ENCODE assay signal across 8 cellular contexts in genomic region chr17:1649116-1649843, GRCh38. TPM values are rescaled to one million over a fixed set of nuclear protein-coding genes. Genes with fewer than 3 reads are reported as not detected.
A peak's percentile ranks its signal among the peaks of the same experiment; 100 is the strongest.
DNase-seq lines count a peak whose midpoint lies in the region; ATAC-seq, FAIRE-seq and TF ChIP-seq lines count a peak whose summit lies in the region.

No MANE protein-coding gene starts in this region.

- H3K27me3 ChIP-seq in esophagus (ENCODE audit: control insufficient read depth in 1 of 2, insufficient read depth in 2 of 2, low read length in 2 of 2) = no peaks in the 10 kb centered on the region

- H3K36me3 Mint-ChIP-seq in stimulated activated effector memory CD8-positive, alpha-beta T cell treated with anti-CD3 and anti-CD28 coated beads, Interleukin-12 subunit alpha, Interleukin-12 subunit beta, amount 100 ng/mL, for 72 hours = peaks cover 49% of the 10 kb centered on the region

- peaks cover 36% of the 10 kb centered on the region for H3K4me1 Mint-ChIP-seq in stimulated activated effector memory CD8-positive, alpha-beta T cell treated with anti-CD3 and anti-CD28 coated beads, Interleukin-12 subunit alpha, Interleukin-12 subunit beta, amount 100 ng/mL, for 72 hours

- peaks cover 29% of the 10 kb centered on the region for H3K4me1 ChIP-seq in A549
- peaks cover 4 to 20% of the 10 kb centered on the region in 2 donors for H3K4me1 ChIP-seq in esophagus (ENCODE audit: control insufficient read depth in 2 of 2, insufficient read depth in 2 of 2, low read length in 1 of 2)

- peak overlapping the region; percentile 52 for H3K27ac Mint-ChIP-seq in stimulated activated effector memory CD8-positive, alpha-beta T cell treated with anti-CD3 and anti-CD28 coated beads, Interleukin-12 subunit alpha, Interleukin-12 subunit beta, amount 100 ng/mL, for 72 hours

- H3K4me2 ChIP-seq in A549 = peak overlapping the region; percentile 83

- no peak; the same call in 2 of the 3 replicates for TF ChIP-seq CTCF in A549 (IDR thresholded peaks at IDR 0.05)

- no peaks in the 10 kb centered on the region for H3K9me3 ChIP-seq in A549
- no peaks in the 10 kb centered on the region for H3K9me3 ChIP-seq in esophagus (ENCODE audit: control insufficient read depth in 2 of 2, insufficient read depth in 1 of 2, low read depth in 1 of 2, low read length in 1 of 2)

- CTCF ChIA-PET in A549 (lab: Yijun Ruan, JAX) = interaction anchor here (0.5 to 11.7 kb wide), 47 partner anchors 9 to 451 kb away, joined by 3 to 204 read pairs (median 6); partner anchors contain the start of genes INPP5K, PITPNA, PRPF8 and RTN4RL1

- peaks cover 24 to 31% of the 10 kb centered on the region in 2 donors for H3K36me3 ChIP-seq in esophagus (ENCODE audit: control insufficient read depth in 2 of 2, insufficient read depth in 2 of 2, low read length in 1 of 2)

- ATAC-seq in A549 (peak; percentile 61 to 74), HG03066 (IDR thresholded peaks at IDR 0.05; ENCODE audit: low read depth, unreplicated experiment) (peak; percentile 48)
- ATAC-seq in stimulated activated effector memory CD8-positive, alpha-beta T cell treated with anti-CD3 and anti-CD28 coated beads, Interleukin-12 subunit alpha, Interleukin-12 subunit beta, amount 100 ng/mL, for 72 hours = peak; percentile 84

- no peak for TF ChIP-seq RAD21 in A549 (conservative IDR thresholded peaks at IDR 0.05 in 1 of 2, IDR thresholded peaks at IDR 0.05 in 1 of 2)

- H3K27ac ChIP-seq in A549 (peak overlapping the region; percentile 71 to 87), esophagus (ENCODE audit: low read depth in 2 of 2, low read length in 1 of 2) (peak overlapping the region; percentile 99 to 100)

- TF ChIP-seq POLR2A in A549 (IDR thresholded peaks at IDR 0.05; ENCODE audit: low read length) (peak; percentile 85), GM18526 (IDR thresholded peaks at IDR 0.05; ENCODE audit: extremely low read depth, insufficient read length) (peak; percentile 33)

- POLR2A ChIA-PET in A549 (lab: Yijun Ruan, JAX) = interaction anchor here (0.6 to 3.4 kb wide), 23 partner anchors 9 to 768 kb away, joined by 3 to 43 read pairs (median 7); partner anchors contain the start of genes INPP5K, SLC43A2 and WDR81

- TF ChIP-seq EP300 in A549 (IDR thresholded peaks at IDR 0.05) = no peak

- DNase-seq in A549 (ENCODE audit: low read depth in 1 of 2, low spot score in 1 of 2) = peak; percentile 78 to 82
- DNase-seq in NCI-H748 treated with DMSO at 0.1 percent for 48 hours (lab: John Stamatoyannopoulos, UW) = peak; percentile 23
- DNase-seq in activated T-cell treated with anti-CD3 and anti-CD28 coated beads for 24 hours (ENCODE audit: low read depth) = peak; percentile 72
- peak; percentile 93 for DNase-seq in myocyte (ENCODE audit: low read depth)
- DNase-seq in stimulated activated effector memory CD8-positive, alpha-beta T cell treated with anti-CD3 and anti-CD28 coated beads, Interleukin-12 subunit alpha, Interleukin-12 subunit beta, amount 100 ng/mL, for 72 hours (ENCODE audit: low spot score in 2 of 2) = peak; percentile 79 to 91

- no peaks in the 10 kb centered on the region for H3K9me3 Mint-ChIP-seq in stimulated activated effector memory CD8-positive, alpha-beta T cell treated with anti-CD3 and anti-CD28 coated beads, Interleukin-12 subunit alpha, Interleukin-12 subunit beta, amount 100 ng/mL, for 72 hours

- FAIRE-seq in A549 (lab: Jason Lieb, UNC) = no peak

- H3K4me3 Mint-ChIP-seq in stimulated activated effector memory CD8-positive, alpha-beta T cell treated with anti-CD3 and anti-CD28 coated beads, Interleukin-12 subunit alpha, Interleukin-12 subunit beta, amount 100 ng/mL, for 72 hours = peak overlapping the region; percentile 62

- WGBS in A549 (ENCODE audit: missing lambda C conversion rate) = 0% methylated on average over 16 of the region's 88 CpGs
- 1% methylated on average over 51 to 88 of the region's 88 CpGs for WGBS in esophagus, 2 donors

- H3K4me3 ChIP-seq in A549 (peak overlapping the region; percentile 54), esophagus (ENCODE audit: low read depth in 1 of 2, low read length in 2 of 2) (peak overlapping the region; percentile 57 to 68)

TF ChIP-seq in A549, 52 proteins besides CTCF, POLR2A, EP300 and RAD21:
- TF ChIP-seq JUN (IDR thresholded peaks at IDR 0.05) = peak; percentile 51 to 79; a peak in 4 of 5 replicates
- peak; percentile 89; the same call in 1 of the 2 replicates for TF ChIP-seq RNF2 (IDR thresholded peaks at IDR 0.05; ENCODE audit: borderline replicate concordance, low read depth)
- peak; percentile 14 for TF ChIP-seq MAX (IDR thresholded peaks at IDR 0.05)
- TF ChIP-seq FOXS1 (CRISPR knock-in tag; IDR thresholded peaks at IDR 0.05) = no peak
- TF ChIP-seq REST (IDR thresholded peaks at IDR 0.05) = no peak
- TF ChIP-seq BHLHE40 (IDR thresholded peaks at IDR 0.05; ENCODE audit: low read depth, low read length) = no peak
- TF ChIP-seq FOSL2 (IDR thresholded peaks at IDR 0.05) = no peak
- TF ChIP-seq FOSL2 (CRISPR knock-in tag; IDR thresholded peaks at IDR 0.05) = peak; percentile 91
- TF ChIP-seq PHF8 (IDR thresholded peaks at IDR 0.05; ENCODE audit: borderline replicate concordance, low read depth) = peak; percentile 69; the same call in 1 of the 2 replicates
- TF ChIP-seq FOSB (CRISPR knock-in tag; IDR thresholded peaks at IDR 0.05) = 0 out of 2 replicates have a peak, but pooled peaks have one; percentile 49

RNA-seq across cellular contexts. Expression of gene RILP, which starts 0.4 kb away (rescaled TPM):
- polyA plus RNA-seq in A549 (2011; rRNA removed) (6.4 and 8.2 TPM in 2 replicates), A549 (2017; fragmentation: RNase III; extraction: RNeasy Plus Mini Kit Qiagen cat#74134 plus additional on column Dnase treatment) (6.5 to 6.8 TPM (median 6.6 TPM) in 3 replicates), esophagus (1 to 10 TPM; 4.6 to 6.0 TPM)
- polyA plus RNA-seq in A549 (2012; cell fraction: cytosol; rRNA removed) = 11.6 and 13.2 TPM in 2 replicates
- 8.9 and 11.0 TPM in 2 replicates for polyA plus RNA-seq in A549 (2012; cell fraction: nucleus; rRNA removed)
- 3.8 and 4.1 TPM in 2 replicates for polyA minus RNA-seq in A549 (2011; rRNA and poly(A)+ RNA removed)
- total RNA-seq in myocyte = 11.0 and 20.1 TPM in 2 replicates
- 6.3 TPM for polyA plus RNA-seq in myocyte (2012)

RNA-seq across cellular contexts. Expression of gene SCARF1, which starts 3.7 kb away (rescaled TPM):
- polyA plus RNA-seq in A549 (2011; rRNA removed) (0.09 TPM in 2 replicates), A549 (2017; fragmentation: RNase III; extraction: RNeasy Plus Mini Kit Qiagen cat#74134 plus additional on column Dnase treatment) (0.21 to 0.30 TPM (median 0.30 TPM) in 3 replicates), esophagus (1 to 10 TPM; 2.8 TPM)
- polyA plus RNA-seq in A549 (2012; cell fraction: cytosol; rRNA removed) = 0.11 and 0.14 TPM in 2 replicates
- 0.49 and 0.92 TPM in 2 replicates for polyA plus RNA-seq in A549 (2012; cell fraction: nucleus; rRNA removed)
- polyA minus RNA-seq in A549 (2011; rRNA and poly(A)+ RNA removed) = 0.15 TPM in 1 of 2 replicates, not detected in the other
- total RNA-seq in myocyte = 0.05 and 0.19 TPM in 2 replicates
- polyA plus RNA-seq in myocyte (2012) = 0.26 TPM

RNA-seq across cellular contexts. Expression of gene SLC43A2, which starts 20.6 kb away (rescaled TPM):
- 6.0 and 7.0 TPM in 2 replicates for polyA plus RNA-seq in A549 (2011; rRNA removed)
- 7.6 and 11.8 TPM in 2 replicates for polyA plus RNA-seq in A549 (2012; cell fraction: cytosol; rRNA removed)
- polyA plus RNA-seq in A549 (2012; cell fraction: nucleus; rRNA removed) = 16.4 and 24.1 TPM in 2 replicates
- polyA plus RNA-seq in A549 (2017; fragmentation: RNase III; extraction: RNeasy Plus Mini Kit Qiagen cat#74134 plus additional on column Dnase treatment) = 3.5 to 6.0 TPM (median 5.3 TPM) in 3 replicates
- polyA minus RNA-seq in A549 (2011; rRNA and poly(A)+ RNA removed) = 15.3 and 15.9 TPM in 2 replicates
- 1 to 10 TPM; 2.1 to 2.2 TPM for polyA plus RNA-seq in esophagus
- 13.9 and 15.6 TPM in 2 replicates for total RNA-seq in myocyte
- polyA plus RNA-seq in myocyte (2012) = 8.8 TPM

RNA-seq across cellular contexts. Expression of gene PRPF8, which starts 35.4 kb away (rescaled TPM):
- polyA plus RNA-seq in A549 (2011; rRNA removed) (263 and 374 TPM in 2 replicates), A549 (2017; fragmentation: RNase III; extraction: RNeasy Plus Mini Kit Qiagen cat#74134 plus additional on column Dnase treatment) (228 to 250 TPM (median 234 TPM) in 3 replicates), esophagus (10 to 100 TPM; 74.5 to 82.1 TPM)
- 225 and 261 TPM in 2 replicates for polyA plus RNA-seq in A549 (2012; cell fraction: cytosol; rRNA removed)
- polyA plus RNA-seq in A549 (2012; cell fraction: nucleus; rRNA removed) = 743 and 891 TPM in 2 replicates
- 1,065 and 1,094 TPM in 2 replicates for polyA minus RNA-seq in A549 (2011; rRNA and poly(A)+ RNA removed)
- 86.1 and 89.3 TPM in 2 replicates for total RNA-seq in myocyte
- 147 TPM for polyA plus RNA-seq in myocyte (2012)

Comparison
In these comparisons a context has a peak if more than half of its experiments do, and no peak if none do; other contexts are left out.
1. Peak in every context shown above with its lines: DNase-seq, ATAC-seq, H3K4me3 ChIP-seq and H3K27ac ChIP-seq.
2. DNase-seq: peak in every context shown above with its lines; median percentile 93 in myocyte; 85 in stimulated activated effector memory CD8-positive, alpha-beta T cell treated with anti-CD3 and anti-CD28 coated beads, Interleukin-12 subunit alpha, Interleukin-12 subunit beta, amount 100 ng/mL, for 72 hours; 80 in A549; 72 in activated T-cell treated with anti-CD3 and anti-CD28 coated beads for 24 hours; 23 in NCI-H748 treated with DMSO at 0.1 percent for 48 hours.